8 cellular contexts compared by ENCODE assay signal in genomic region chr1:209937996-209938959, GRCh38. TPM values are rescaled to one million over a fixed set of nuclear protein-coding genes. Genes with fewer than 3 reads are reported as not detected.
DNase-seq lines count a peak whose midpoint lies in the region; ATAC-seq and TF ChIP-seq lines count a peak whose summit lies in the region.

SYT14 (plus strand) TSS chr1:209938217; CDS start chr1:209938265, 48 bp downstream.

- peak within 1 kb of the TSS; percentile 78; the same call in 1 of the 2 replicates for H3K9ac ChIP-seq in iPS-20b (ENCODE audit: low read depth, low read length)

- H3K4me3 Mint-ChIP-seq in activated CD4-positive, alpha-beta T cell treated with anti-CD3 and anti-CD28 coated beads, Interleukin-2, amount 10 ng/mL, durations not matched to agents 7 days and 5 days: peak within 1 kb of the TSS; percentile 55

- POLR2A ChIA-PET in activated CD4-positive, alpha-beta T cell treated with anti-CD3 and anti-CD28 coated beads, Interleukin-2, amount 10 ng/mL, durations not matched to agents 7 days and 5 days (lab: Charles Lee): no interaction called here

- WGBS in adrenal gland, 4 donors: 3 to 9% (median 5%) methylated on average over 9 to 96 of the region's 98 CpGs

- no peak for ATAC-seq in HG02763 (IDR thresholded peaks at IDR 0.05; ENCODE audit: unreplicated experiment)

- H3K4me1 ChIP-seq in adrenal gland (replicated peaks in 1 of 2): no peaks in the 10 kb centered on the region
- H3K4me1 ChIP-seq in iPS-20b (ENCODE audit: insufficient read depth, low read length): peaks cover 13% of the 10 kb centered on the region; the same call in 1 of the 2 replicates
- H3K4me1 ChIP-seq in right atrium auricular region: peaks cover 0 to 9% of the 10 kb centered on the region in 2 donors

- H3K4me3 ChIP-seq in adrenal gland (peak within 1 kb of the TSS in 2 of 4 donors; percentile 29 to 73), iPS-20b (ENCODE audit: low read length) (peak within 1 kb of the TSS; percentile 78), right atrium auricular region (peak within 1 kb of the TSS in 1 of 2 donors; percentile 31)

- peak; percentile 20 to 38 for TF ChIP-seq POLR2A in adrenal gland (IDR thresholded peaks at IDR 0.05)

- H3K27me3 Mint-ChIP-seq in activated CD4-positive, alpha-beta T cell treated with anti-CD3 and anti-CD28 coated beads, Interleukin-2, amount 10 ng/mL, durations not matched to agents 7 days and 5 days: peaks cover 45% of the 10 kb centered on the region

- no peak within 1 kb of the TSS for H3K27ac Mint-ChIP-seq in activated CD4-positive, alpha-beta T cell treated with anti-CD3 and anti-CD28 coated beads, Interleukin-2, amount 10 ng/mL, durations not matched to agents 7 days and 5 days

- DNase-seq in activated CD4-positive, alpha-beta T cell treated with anti-CD3 and anti-CD28 coated beads, Interleukin-2, amount 10 ng/mL, durations not matched to agents 7 days and 5 days: no peak
- DNase-seq in activated CD4-positive, alpha-beta T cell treated with anti-CD3 and anti-CD28 coated beads for 1 hour: no peak
- DNase-seq in NCI-H1694 (lab: John Stamatoyannopoulos, UW): peak; percentile 46
- peak; percentile 50 to 78 (median 68) for DNase-seq in adrenal gland
- DNase-seq in superior temporal gyrus (ENCODE audit: extremely low spot score): peak; percentile 54
- no peak for DNase-seq in right atrium auricular region (ENCODE audit: low spot score)

- H3K27me3 ChIP-seq in adrenal gland (peaks cover 7% of the 10 kb centered on the region), iPS-20b (ENCODE audit: insufficient read depth, low read length) (peaks cover 21% of the 10 kb centered on the region), right atrium auricular region (peaks cover 0 to 15% of the 10 kb centered on the region in 2 donors)

- intact Hi-C loops in adrenal gland (cut with DNase I): loop anchor here in 1 of 2 donors (10.0 kb wide), 1 partner anchor 73 kb away; no protein-coding TSS in a partner anchor

- H3K27ac ChIP-seq in adrenal gland (peak within 1 kb of the TSS in 4 of 5 donors; percentile 34 to 85 (median 70)), iPS-20b (ENCODE audit: low read length) (no peak within 1 kb of the TSS), right atrium auricular region (no peak within 1 kb of the TSS)

- CTCF ChIA-PET in activated CD4-positive, alpha-beta T cell treated with anti-CD3 and anti-CD28 coated beads, Interleukin-2, amount 10 ng/mL, durations not matched to agents 7 days and 5 days (lab: Charles Lee): no interaction called here

- no peaks in the 10 kb centered on the region for H3K36me3 ChIP-seq in adrenal gland (replicated peaks in 1 of 2)
- no peaks in the 10 kb centered on the region for H3K36me3 ChIP-seq in iPS-20b (ENCODE audit: insufficient read depth, low read depth, low read length)
- H3K36me3 ChIP-seq in right atrium auricular region: no peaks in the 10 kb centered on the region

- H3K9me3 Mint-ChIP-seq in activated CD4-positive, alpha-beta T cell treated with anti-CD3 and anti-CD28 coated beads, Interleukin-2, amount 10 ng/mL, durations not matched to agents 7 days and 5 days: no peaks in the 10 kb centered on the region

- H3K4me1 Mint-ChIP-seq in activated CD4-positive, alpha-beta T cell treated with anti-CD3 and anti-CD28 coated beads, Interleukin-2, amount 10 ng/mL, durations not matched to agents 7 days and 5 days: peaks cover 9% of the 10 kb centered on the region

- H3K36me3 Mint-ChIP-seq in activated CD4-positive, alpha-beta T cell treated with anti-CD3 and anti-CD28 coated beads, Interleukin-2, amount 10 ng/mL, durations not matched to agents 7 days and 5 days (ENCODE audit: low read depth): no peaks in the 10 kb centered on the region

- H3K9me3 ChIP-seq in adrenal gland (replicated peaks in 1 of 3): no peaks in the 10 kb centered on the region
- no peaks in the 10 kb centered on the region for H3K9me3 ChIP-seq in iPS-20b (ENCODE audit: insufficient read depth, low read depth, low read length)
- no peaks in the 10 kb centered on the region for H3K9me3 ChIP-seq in right atrium auricular region

- TF ChIP-seq CTCF in adrenal gland (IDR thresholded peaks at IDR 0.05): peak in 3 of 6 experiments; percentile 8 to 20 (median 8)
- no peak for TF ChIP-seq CTCF in right atrium auricular region (IDR thresholded peaks at IDR 0.05)

RNA-seq across cellular contexts. Expression of gene SYT14, which starts in this region (rescaled TPM):
- total RNA-seq in activated CD4-positive, alpha-beta T cell treated with anti-CD3 and anti-CD28 coated beads, Interleukin-2, amount 10 ng/mL, durations not matched to agents 7 days and 5 days: not detected
- total RNA-seq in adrenal gland (1 to 10 TPM; 2.2 to 8.1 (median 3.5) TPM), right atrium auricular region (under 1 TPM in 1 of 2 donors, not detected in 1; 0.04 TPM)
- 1 to 10 TPM in 2 of 3 donors, under 1 TPM in 1; 0.57 to 6.6 (median 1.5) TPM for polyA plus RNA-seq in adrenal gland

Comparison
In these comparisons a context has a peak if more than half of its experiments do, and no peak if none do; other contexts are left out.
1. DNase-seq: peak in NCI-H1694 (single experiment), adrenal gland (7 of 7) and superior temporal gyrus (single experiment); none in activated CD4-positive, alpha-beta T cell treated with anti-CD3 and anti-CD28 coated beads, Interleukin-2, amount 10 ng/mL, durations not matched to agents 7 days and 5 days (single experiment), activated CD4-positive, alpha-beta T cell treated with anti-CD3 and anti-CD28 coated beads for 1 hour (single experiment) and right atrium auricular region (single experiment).
2. H3K27ac ChIP-seq: peak in adrenal gland (4 of 5); none in iPS-20b (single experiment) and right atrium auricular region (0 of 2).